In genomic region chr1:224427346-224427745, GRCh38 we compare ENCODE assay signal across 15 cellular contexts. TPM values are rescaled to one million over a fixed set of nuclear protein-coding genes. Genes with fewer than 3 reads are reported as not detected.
A peak's percentile ranks its signal among the peaks of the same experiment; 100 is the strongest.
DNase-seq lines count a peak whose midpoint lies in the region; ATAC-seq and TF ChIP-seq lines count a peak whose summit lies in the region.
"Had no signal": no experiment of that assay in that cellular context is flagged by ENCODE, and none has a peak within 500 bp of the region (broad histone marks: within the 10 kb centered on the region; RNA-seq: fewer than 3 reads in every experiment).

No MANE protein-coding gene starts in this region.

- peaks cover 32 to 54% of the 10 kb centered on the region in 2 donors for H3K4me1 ChIP-seq in left lung

- in situ Hi-C loops in astrocyte of the cerebellum (cut with HindIII; ENCODE audit: low sequenced_read_pairs) = loop anchor here (5.0 kb wide), 1 partner anchor 60 kb away; no protein-coding TSS in a partner anchor

- H3K27ac Mint-ChIP-seq in HFFc6 = peak overlapping the region; percentile 79
- H3K27ac Mint-ChIP-seq: neural progenitor cell had no signal

- no peak for TF ChIP-seq CTCF in AG10803 (conservative IDR thresholded peaks at IDR 0.05; ENCODE audit: low read length)
- no peak for TF ChIP-seq CTCF in HFFc6 (IDR thresholded peaks at IDR 0.05)
- no peak for TF ChIP-seq CTCF in astrocyte of the cerebellum (IDR thresholded peaks at IDR 0.05; ENCODE audit: low read depth, low read length, missing control alignments)
- no peak for TF ChIP-seq CTCF in left lung (IDR thresholded peaks at IDR 0.05)

- H3K27ac ChIP-seq in left lung = no peak overlapping the region
- H3K27ac ChIP-seq: neural progenitor cell, testis had no signal

- H3K27me3 ChIP-seq in left lung = no peaks in the 10 kb centered on the region
- H3K27me3 ChIP-seq: neural progenitor cell, testis had no signal

- peak overlapping the region; percentile 52 for H3K4me3 Mint-ChIP-seq in HFFc6
- H3K4me3 Mint-ChIP-seq: activated T-cell treated with anti-CD3 and anti-CD28 coated beads, Interleukin-2, amount 50 U/mL, for 4 hours; neural progenitor cell had no signal

- H3K36me3 ChIP-seq in left lung = peaks cover 7 to 72% of the 10 kb centered on the region in 2 donors

- no peak overlapping the region for H3K4me3 ChIP-seq in AG10803 (ENCODE audit: low read length)
- no peak overlapping the region for H3K4me3 ChIP-seq in astrocyte of the cerebellum (ENCODE audit: low read depth, low read length)
- H3K4me3 ChIP-seq in left lung = no peak overlapping the region
- H3K4me3 ChIP-seq: neural progenitor cell, testis had no signal

- peaks cover 71% of the 10 kb centered on the region for H3K36me3 Mint-ChIP-seq in HFFc6 (ENCODE audit: low read depth)

- H3K4me1 Mint-ChIP-seq in HFFc6 (ENCODE audit: low read depth) = peaks cover 78% of the 10 kb centered on the region

- intact Hi-C loops in left lung (cut with DNase I) = no loop called here

- ATAC-seq in left lung = peak; percentile 25
- no peak for ATAC-seq in HG03108 (IDR thresholded peaks at IDR 0.05; ENCODE audit: unreplicated experiment)
- ATAC-seq in GM18519 (IDR thresholded peaks at IDR 0.05; ENCODE audit: low FRiP score, unreplicated experiment) = no peak
- ATAC-seq in HG03565 (IDR thresholded peaks at IDR 0.05; ENCODE audit: unreplicated experiment) = no peak
- ATAC-seq: activated T-cell treated with anti-CD3 and anti-CD28 coated beads, Interleukin-2, amount 50 U/mL, for 4 hours had no signal

- H3K9me3 Mint-ChIP-seq in HFFc6 = no peaks in the 10 kb centered on the region
- H3K9me3 Mint-ChIP-seq: activated T-cell treated with anti-CD3 and anti-CD28 coated beads, Interleukin-2, amount 50 U/mL, for 4 hours; neural progenitor cell had no signal

- peak; percentile 66 for DNase-seq in AG10803 (ENCODE audit: low read depth)
- peak; percentile 83 for DNase-seq in HFFc6
- peak; percentile 39 for DNase-seq in astrocyte of the cerebellum (ENCODE audit: low read depth)
- DNase-seq in left lung = no peak
- DNase-seq in NCI-H774 (lab: John Stamatoyannopoulos, UW) = no peak
- DNase-seq: activated T-cell treated with anti-CD3 and anti-CD28 coated beads, Interleukin-2, amount 50 U/mL, for 4 hours; effector memory CD4-positive, alpha-beta T cell; GOT3; NCI-H1105 treated with DMSO at 0.1 percent for 48 hours; stimulated activated CD4-positive, alpha-beta T cell treated with anti-CD3 and anti-CD28 coated beads, Interleukin-4, amount 100 ng/mL, for 4 hours; testis had no signal

- no peaks in the 10 kb centered on the region for H3K9me3 ChIP-seq in left lung
- H3K9me3 ChIP-seq: testis had no signal

- no peaks in the 10 kb centered on the region; the same call in none of the 2 replicates for H3K27me3 Mint-ChIP-seq in HFFc6 (ENCODE audit: insufficient read depth)

RNA-seq across cellular contexts. Expression of gene WDR26, which starts 7.3 kb away (rescaled TPM):
- total RNA-seq in HFFc6 (2021; fragmentation: NEBNext Ultra II Directional; extraction: Animal tissue kit (Norgen Biotek cat#: 25700)) = 100 to 1,000 TPM in 1 of 6 experiments, 10 to 100 TPM in 5; 85.4 to 105 (median 90.8) TPM
- 10 to 100 TPM; 84.5 to 86.6 TPM for total RNA-seq in left lung

Comparison
In these comparisons a context has a peak if more than half of its experiments do, and no peak if none do; other contexts are left out.
1. DNase-seq: peak in AG10803 (single experiment), HFFc6 (single experiment) and astrocyte of the cerebellum (single experiment); none in left lung (0 of 2) and NCI-H774 (single experiment).